Comparison of ENCODE assay signal across 10 cellular contexts in the genomic region with DNA sequence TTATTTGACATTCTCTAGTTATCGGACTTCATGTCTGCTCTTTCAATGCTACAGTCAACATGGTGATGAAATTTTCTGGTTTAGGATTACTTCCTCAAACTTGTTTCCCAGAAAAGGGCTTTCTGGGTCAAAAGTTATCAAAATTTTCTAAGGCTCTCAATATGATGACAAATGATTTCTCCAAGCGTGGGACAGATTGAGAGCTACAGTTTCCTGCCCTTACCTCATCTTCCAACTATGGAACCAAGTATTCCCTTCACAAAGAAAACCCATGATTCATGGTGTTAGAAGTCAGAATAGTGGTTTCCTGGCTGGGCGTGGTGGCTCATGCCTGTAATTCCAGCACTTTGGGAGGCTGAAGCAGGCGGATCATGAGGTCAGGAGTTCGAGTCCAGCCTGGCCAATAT. TPM values are rescaled to one million over a fixed set of nuclear protein-coding genes. Genes with fewer than 3 reads are reported as not detected.
DNase-seq lines count a peak whose midpoint lies in the region; ATAC-seq and TF ChIP-seq lines count a peak whose summit lies in the region.
"Had no signal": no experiment of that assay in that cellular context is flagged by ENCODE, and none has a peak within 500 bp of the region (broad histone marks: within the 10 kb centered on the region; RNA-seq: fewer than 3 reads in every experiment).

No MANE protein-coding gene starts in this region.

- no peaks in the 10 kb centered on the region for H3K36me3 ChIP-seq in naive thymus-derived CD4-positive, alpha-beta T cell (ENCODE audit: control insufficient read depth in 2 of 3, insufficient read depth in 3 of 3, low read length in 3 of 3)
- H3K36me3 ChIP-seq in CD8-positive, alpha-beta memory T cell (ENCODE audit: insufficient read depth, low read length): no peaks in the 10 kb centered on the region
- H3K36me3 ChIP-seq in BE2C (no peaks in the 10 kb centered on the region), esophagus muscularis mucosa (peaks cover 0 to 6% (median 0%) of the 10 kb centered on the region in 4 donors)

- H3K9me3 ChIP-seq in naive thymus-derived CD4-positive, alpha-beta T cell (ENCODE audit: control insufficient read depth in 2 of 3, low read length in 3 of 3): no peaks in the 10 kb centered on the region
- no peaks in the 10 kb centered on the region for H3K9me3 ChIP-seq in CD8-positive, alpha-beta memory T cell (ENCODE audit: low read length)
- H3K9me3 ChIP-seq in BE2C (no peaks in the 10 kb centered on the region), esophagus muscularis mucosa (no peaks in the 10 kb centered on the region)

- H3K27me3 Mint-ChIP-seq in naive thymus-derived CD4-positive, alpha-beta T cell: peaks cover 0 to 11% (median 0%) of the 10 kb centered on the region in 5 donors
- H3K27me3 Mint-ChIP-seq in CD8-positive, alpha-beta memory T cell: peaks cover 7 to 11% of the 10 kb centered on the region in 2 donors

- H3K27ac Mint-ChIP-seq in naive thymus-derived CD4-positive, alpha-beta T cell: no peak overlapping the region
- no peak overlapping the region for H3K27ac Mint-ChIP-seq in CD8-positive, alpha-beta memory T cell
- H3K27ac Mint-ChIP-seq: activated T-cell treated with anti-CD3 and anti-CD28 coated beads, Interleukin-2, amount 50 U/mL, for 72 hours had no signal

- H3K27me3 ChIP-seq in naive thymus-derived CD4-positive, alpha-beta T cell (ENCODE audit: control insufficient read depth in 2 of 2, insufficient read depth in 2 of 2, low read length in 2 of 2): no peaks in the 10 kb centered on the region
- no peaks in the 10 kb centered on the region for H3K27me3 ChIP-seq in CD8-positive, alpha-beta memory T cell (ENCODE audit: insufficient read depth, low read length, poor library complexity, severe bottlenecking)
- no peaks in the 10 kb centered on the region for H3K27me3 ChIP-seq in BE2C
- H3K27me3 ChIP-seq in esophagus muscularis mucosa: peaks cover 0 to 11% (median 0%) of the 10 kb centered on the region in 4 donors

- ATAC-seq in naive thymus-derived CD4-positive, alpha-beta T cell: peak; percentile 37
- no peak for ATAC-seq in HG02588 (IDR thresholded peaks at IDR 0.05; ENCODE audit: unreplicated experiment)
- ATAC-seq: activated T-cell treated with anti-CD3 and anti-CD28 coated beads, Interleukin-2, amount 50 U/mL, for 72 hours had no signal

- POLR2A ChIA-PET in naive thymus-derived CD4-positive, alpha-beta T cell (lab: Charles Lee): no interaction called here
- POLR2A ChIA-PET in CD8-positive, alpha-beta memory T cell (lab: Charles Lee): no interaction called here

- H3K27ac ChIP-seq in naive thymus-derived CD4-positive, alpha-beta T cell (ENCODE audit: low read depth, low read length): no peak overlapping the region
- no peak overlapping the region for H3K27ac ChIP-seq in CD8-positive, alpha-beta memory T cell (ENCODE audit: low read depth, low read length)
- H3K27ac ChIP-seq in esophagus muscularis mucosa (replicated peaks in 1 of 4): no peak overlapping the region

- TF ChIP-seq CTCF in choroid plexus epithelial cell (conservative IDR thresholded peaks at IDR 0.05; ENCODE audit: low read depth, low read length) (no peak), BE2C (IDR thresholded peaks at IDR 0.05; ENCODE audit: low read depth, low read length) (no peak), esophagus muscularis mucosa (IDR thresholded peaks at IDR 0.05) (no peak)

- no peak for TF ChIP-seq POLR2A in esophagus muscularis mucosa (IDR thresholded peaks at IDR 0.05; ENCODE audit: low read depth)

- no peak overlapping the region for H3K4me3 ChIP-seq in choroid plexus epithelial cell (ENCODE audit: low read depth, low read length)
- H3K4me3 ChIP-seq in naive thymus-derived CD4-positive, alpha-beta T cell (ENCODE audit: low read length): no peak overlapping the region
- no peak overlapping the region for H3K4me3 ChIP-seq in CD8-positive, alpha-beta memory T cell (ENCODE audit: low read length)
- H3K4me3 ChIP-seq in BE2C (ENCODE audit: low read depth, low read length): no peak overlapping the region
- no peak overlapping the region for H3K4me3 ChIP-seq in esophagus muscularis mucosa

- intact Hi-C loops in naive thymus-derived CD4-positive, alpha-beta T cell (cut with micrococcal nuclease): no loop called here
- intact Hi-C loops in esophagus muscularis mucosa (cut with DNase I): no loop called here

- H3K4me3 Mint-ChIP-seq in naive thymus-derived CD4-positive, alpha-beta T cell: no peak overlapping the region
- no peak overlapping the region for H3K4me3 Mint-ChIP-seq in CD8-positive, alpha-beta memory T cell
- H3K4me3 Mint-ChIP-seq: activated T-cell treated with anti-CD3 and anti-CD28 coated beads, Interleukin-2, amount 50 U/mL, for 72 hours had no signal

- H3K9me3 Mint-ChIP-seq in naive thymus-derived CD4-positive, alpha-beta T cell: peaks cover 0 to 7% (median 0%) of the 10 kb centered on the region in 11 donors
- H3K9me3 Mint-ChIP-seq in CD8-positive, alpha-beta memory T cell: peaks cover 0 to 2% (median 0%) of the 10 kb centered on the region in 5 donors
- H3K9me3 Mint-ChIP-seq: activated T-cell treated with anti-CD3 and anti-CD28 coated beads, Interleukin-2, amount 50 U/mL, for 72 hours had no signal

- peaks cover 0 to 23% (median 0%) of the 10 kb centered on the region in 5 donors for H3K36me3 Mint-ChIP-seq in naive thymus-derived CD4-positive, alpha-beta T cell
- no peaks in the 10 kb centered on the region for H3K36me3 Mint-ChIP-seq in CD8-positive, alpha-beta memory T cell

- 52% methylated on average over 5 of the region's 5 CpGs for WGBS in esophagus muscularis mucosa

- TF ChIP-seq EP300 in esophagus muscularis mucosa (IDR thresholded peaks at IDR 0.05): no peak

- CTCF ChIA-PET in naive thymus-derived CD4-positive, alpha-beta T cell (lab: Charles Lee): no interaction called here
- CTCF ChIA-PET in CD8-positive, alpha-beta memory T cell (lab: Charles Lee): no interaction called here

- in situ Hi-C loops in Caki2 (cut with HindIII; ENCODE audit: low pct_unique_long_range_greater_than_20kb, low sequenced_read_pairs): no loop called here

- DNase-seq in Caki2 (ENCODE audit: low read depth) (peak; percentile 89), NOMO-1 (lab: John Stamatoyannopoulos, UW; ENCODE audit: unreplicated experiment in 2 of 2) (peak; percentile 27 to 82), choroid plexus epithelial cell (ENCODE audit: low read depth) (peak; percentile 95), BE2C (no peak), esophagus muscularis mucosa (ENCODE audit: extremely low spot score) (no peak)
- DNase-seq in naive thymus-derived CD4-positive, alpha-beta T cell: no peak
- DNase-seq in CD8-positive, alpha-beta memory T cell: no peak
- DNase-seq: activated T-cell treated with anti-CD3 and anti-CD28 coated beads, Interleukin-2, amount 50 U/mL, for 72 hours; hippocampal formation had no signal

- no peaks in the 10 kb centered on the region for H3K4me1 ChIP-seq in naive thymus-derived CD4-positive, alpha-beta T cell (ENCODE audit: control insufficient read depth in 2 of 2, insufficient read depth in 2 of 2, low read length in 2 of 2)
- H3K4me1 ChIP-seq in CD8-positive, alpha-beta memory T cell (ENCODE audit: insufficient read depth, low read length): no peaks in the 10 kb centered on the region
- H3K4me1 ChIP-seq in BE2C: no peaks in the 10 kb centered on the region; the same call in 1 of the 2 replicates
- H3K4me1 ChIP-seq in esophagus muscularis mucosa: peaks cover 0 to 11% (median 2%) of the 10 kb centered on the region in 4 donors

- peaks cover 0 to 37% (median 0%) of the 10 kb centered on the region in 7 donors for H3K4me1 Mint-ChIP-seq in naive thymus-derived CD4-positive, alpha-beta T cell
- H3K4me1 Mint-ChIP-seq in CD8-positive, alpha-beta memory T cell: no peaks in the 10 kb centered on the region

RNA-seq across cellular contexts. Expression of a gene that starts 17.8 kb away (rescaled TPM):
- not detected in 2 replicates for total RNA-seq in Caki2 (2014; rRNA removed; shearing (Covaris generic); ENCODE audit: low replicate concordance)
- under 1 TPM; 0.22 to 0.97 (median 0.42) TPM for total RNA-seq in naive thymus-derived CD4-positive, alpha-beta T cell
- not detected for polyA plus RNA-seq in naive thymus-derived CD4-positive, alpha-beta T cell
- under 1 TPM; 0.59 to 0.84 TPM for total RNA-seq in CD8-positive, alpha-beta memory T cell
- polyA plus RNA-seq in CD8-positive, alpha-beta memory T cell: 0.06 TPM
- polyA plus RNA-seq in BE2C (2012; ENCODE audit: insufficient read depth, insufficient read length, low read depth): 1.8 TPM
- total RNA-seq in esophagus muscularis mucosa: under 1 TPM; under 0.01 to 0.50 (median 0.13) TPM

Comparison
In these comparisons a context has a peak if more than half of its experiments do, and no peak if none do; other contexts are left out.
1. DNase-seq: peak in Caki2 (single experiment), NOMO-1 (2 of 2) and choroid plexus epithelial cell (single experiment); none in naive thymus-derived CD4-positive, alpha-beta T cell (0 of 9), CD8-positive, alpha-beta memory T cell (0 of 5), BE2C (single experiment) and esophagus muscularis mucosa (single experiment).